ENCODE assay signal across 2 cellular contexts in the genomic region with DNA sequence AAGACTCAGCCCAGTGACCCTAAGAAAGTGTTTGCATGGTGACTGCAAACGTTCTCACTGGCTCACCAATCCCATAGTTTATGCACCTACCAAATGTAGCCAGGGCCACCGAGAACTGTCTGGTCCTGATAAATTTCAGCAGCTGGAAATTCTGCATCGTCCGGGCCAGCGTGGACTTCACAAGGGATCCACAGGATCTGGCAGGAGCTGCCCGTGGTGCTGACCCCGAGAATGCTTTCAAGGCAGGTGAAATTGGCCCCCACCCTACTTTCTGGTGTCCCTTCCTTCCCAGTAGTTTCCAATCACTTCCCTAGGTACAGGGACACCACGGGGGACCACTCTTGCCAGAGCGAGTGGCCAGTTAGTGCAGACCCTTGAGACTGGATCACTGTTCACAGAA.
TF ChIP-seq lines count a peak whose summit lies in the region.

No MANE protein-coding gene starts in this region.

TF ChIP-seq in HepG2, 621 proteins besides CTCF, POLR2A, EP300 and RAD21:
- TF ChIP-seq SALL2 (CRISPR knock-in tag; IDR thresholded peaks at IDR 0.05) (no peak), ZSCAN9 (CRISPR knock-in tag; IDR thresholded peaks at IDR 0.05; ENCODE audit: borderline replicate concordance) (no peak), MIER2 (CRISPR knock-in tag; IDR thresholded peaks at IDR 0.05) (peak; percentile 90), CC2D1A (CRISPR knock-in tag; IDR thresholded peaks at IDR 0.05) (no peak), NFYB (CRISPR knock-in tag; IDR thresholded peaks at IDR 0.05) (no peak)
- TF ChIP-seq, protein P1, sequence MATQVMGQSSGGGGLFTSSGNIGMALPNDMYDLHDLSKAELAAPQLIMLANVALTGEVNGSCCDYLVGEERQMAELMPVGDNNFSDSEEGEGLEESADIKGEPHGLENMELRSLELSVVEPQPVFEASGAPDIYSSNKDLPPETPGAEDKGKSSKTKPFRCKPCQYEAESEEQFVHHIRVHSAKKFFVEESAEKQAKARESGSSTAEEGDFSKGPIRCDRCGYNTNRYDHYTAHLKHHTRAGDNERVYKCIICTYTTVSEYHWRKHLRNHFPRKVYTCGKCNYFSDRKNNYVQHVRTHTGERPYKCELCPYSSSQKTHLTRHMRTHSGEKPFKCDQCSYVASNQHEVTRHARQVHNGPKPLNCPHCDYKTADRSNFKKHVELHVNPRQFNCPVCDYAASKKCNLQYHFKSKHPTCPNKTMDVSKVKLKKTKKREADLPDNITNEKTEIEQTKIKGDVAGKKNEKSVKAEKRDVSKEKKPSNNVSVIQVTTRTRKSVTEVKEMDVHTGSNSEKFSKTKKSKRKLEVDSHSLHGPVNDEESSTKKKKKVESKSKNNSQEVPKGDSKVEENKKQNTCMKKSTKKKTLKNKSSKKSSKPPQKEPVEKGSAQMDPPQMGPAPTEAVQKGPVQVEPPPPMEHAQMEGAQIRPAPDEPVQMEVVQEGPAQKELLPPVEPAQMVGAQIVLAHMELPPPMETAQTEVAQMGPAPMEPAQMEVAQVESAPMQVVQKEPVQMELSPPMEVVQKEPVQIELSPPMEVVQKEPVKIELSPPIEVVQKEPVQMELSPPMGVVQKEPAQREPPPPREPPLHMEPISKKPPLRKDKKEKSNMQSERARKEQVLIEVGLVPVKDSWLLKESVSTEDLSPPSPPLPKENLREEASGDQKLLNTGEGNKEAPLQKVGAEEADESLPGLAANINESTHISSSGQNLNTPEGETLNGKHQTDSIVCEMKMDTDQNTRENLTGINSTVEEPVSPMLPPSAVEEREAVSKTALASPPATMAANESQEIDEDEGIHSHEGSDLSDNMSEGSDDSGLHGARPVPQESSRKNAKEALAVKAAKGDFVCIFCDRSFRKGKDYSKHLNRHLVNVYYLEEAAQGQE (IDR thresholded peaks at IDR 0.05; ENCODE audit: borderline replicate concordance in 1 of 2, low read depth in 1 of 2, low read length in 2 of 2) = peak; percentile 57 to 91
- TF ChIP-seq, protein P2, sequence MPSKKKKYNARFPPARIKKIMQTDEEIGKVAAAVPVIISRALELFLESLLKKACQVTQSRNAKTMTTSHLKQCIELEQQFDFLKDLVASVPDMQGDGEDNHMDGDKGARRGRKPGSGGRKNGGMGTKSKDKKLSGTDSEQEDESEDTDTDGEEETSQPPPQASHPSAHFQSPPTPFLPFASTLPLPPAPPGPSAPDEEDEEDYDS (CRISPR knock-in tag; IDR thresholded peaks at IDR 0.05) = no peak
TF ChIP-seq in HepG2: peak in this region for 2.

TF ChIP-seq in K562, 482 proteins besides CTCF, POLR2A, EP300 and RAD21:
- TF ChIP-seq NUFIP1 (IDR thresholded peaks at IDR 0.05; ENCODE audit: partially characterized antibody) (no peak), MTA2 (IDR thresholded peaks at IDR 0.05; ENCODE audit: low read depth) (no peak), SIN3A (IDR thresholded peaks at IDR 0.05; ENCODE audit: borderline replicate concordance in 2 of 2, control insufficient read depth in 1 of 2, low read depth in 2 of 2, low read length in 2 of 2) (peak in 1 of 2 experiments; percentile 36; a peak in 1 of 4 replicates), MIER1 (IDR thresholded peaks at IDR 0.05; ENCODE audit: low read depth) (peak; percentile 83), EHMT2 (IDR thresholded peaks at IDR 0.05) (peak; percentile 91), BRD4 (IDR thresholded peaks at IDR 0.05) (no peak), GATAD2B (IDR thresholded peaks at IDR 0.05; ENCODE audit: borderline replicate concordance) (no peak), RHOXF2B (CRISPR knock-in tag; conservative IDR thresholded peaks at IDR 0.05) (no peak), MYNN (IDR thresholded peaks at IDR 0.05) (no peak), MYNN (CRISPR knock-in tag; IDR thresholded peaks at IDR 0.05) (no peak)
- TF ChIP-seq, protein P3, sequence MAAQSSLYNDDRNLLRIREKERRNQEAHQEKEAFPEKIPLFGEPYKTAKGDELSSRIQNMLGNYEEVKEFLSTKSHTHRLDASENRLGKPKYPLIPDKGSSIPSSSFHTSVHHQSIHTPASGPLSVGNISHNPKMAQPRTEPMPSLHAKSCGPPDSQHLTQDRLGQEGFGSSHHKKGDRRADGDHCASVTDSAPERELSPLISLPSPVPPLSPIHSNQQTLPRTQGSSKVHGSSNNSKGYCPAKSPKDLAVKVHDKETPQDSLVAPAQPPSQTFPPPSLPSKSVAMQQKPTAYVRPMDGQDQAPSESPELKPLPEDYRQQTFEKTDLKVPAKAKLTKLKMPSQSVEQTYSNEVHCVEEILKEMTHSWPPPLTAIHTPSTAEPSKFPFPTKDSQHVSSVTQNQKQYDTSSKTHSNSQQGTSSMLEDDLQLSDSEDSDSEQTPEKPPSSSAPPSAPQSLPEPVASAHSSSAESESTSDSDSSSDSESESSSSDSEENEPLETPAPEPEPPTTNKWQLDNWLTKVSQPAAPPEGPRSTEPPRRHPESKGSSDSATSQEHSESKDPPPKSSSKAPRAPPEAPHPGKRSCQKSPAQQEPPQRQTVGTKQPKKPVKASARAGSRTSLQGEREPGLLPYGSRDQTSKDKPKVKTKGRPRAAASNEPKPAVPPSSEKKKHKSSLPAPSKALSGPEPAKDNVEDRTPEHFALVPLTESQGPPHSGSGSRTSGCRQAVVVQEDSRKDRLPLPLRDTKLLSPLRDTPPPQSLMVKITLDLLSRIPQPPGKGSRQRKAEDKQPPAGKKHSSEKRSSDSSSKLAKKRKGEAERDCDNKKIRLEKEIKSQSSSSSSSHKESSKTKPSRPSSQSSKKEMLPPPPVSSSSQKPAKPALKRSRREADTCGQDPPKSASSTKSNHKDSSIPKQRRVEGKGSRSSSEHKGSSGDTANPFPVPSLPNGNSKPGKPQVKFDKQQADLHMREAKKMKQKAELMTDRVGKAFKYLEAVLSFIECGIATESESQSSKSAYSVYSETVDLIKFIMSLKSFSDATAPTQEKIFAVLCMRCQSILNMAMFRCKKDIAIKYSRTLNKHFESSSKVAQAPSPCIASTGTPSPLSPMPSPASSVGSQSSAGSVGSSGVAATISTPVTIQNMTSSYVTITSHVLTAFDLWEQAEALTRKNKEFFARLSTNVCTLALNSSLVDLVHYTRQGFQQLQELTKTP (IDR thresholded peaks at IDR 0.05; ENCODE audit: low read depth in 1 of 2, partially characterized antibody in 2 of 2) = peak in 1 of 2 experiments; percentile 33
- TF ChIP-seq, protein P1 (CRISPR knock-in tag; IDR thresholded peaks at IDR 0.05; ENCODE audit: low read depth) = peak; percentile 85
